26 cellular contexts compared by ENCODE assay signal in the genomic region with DNA sequence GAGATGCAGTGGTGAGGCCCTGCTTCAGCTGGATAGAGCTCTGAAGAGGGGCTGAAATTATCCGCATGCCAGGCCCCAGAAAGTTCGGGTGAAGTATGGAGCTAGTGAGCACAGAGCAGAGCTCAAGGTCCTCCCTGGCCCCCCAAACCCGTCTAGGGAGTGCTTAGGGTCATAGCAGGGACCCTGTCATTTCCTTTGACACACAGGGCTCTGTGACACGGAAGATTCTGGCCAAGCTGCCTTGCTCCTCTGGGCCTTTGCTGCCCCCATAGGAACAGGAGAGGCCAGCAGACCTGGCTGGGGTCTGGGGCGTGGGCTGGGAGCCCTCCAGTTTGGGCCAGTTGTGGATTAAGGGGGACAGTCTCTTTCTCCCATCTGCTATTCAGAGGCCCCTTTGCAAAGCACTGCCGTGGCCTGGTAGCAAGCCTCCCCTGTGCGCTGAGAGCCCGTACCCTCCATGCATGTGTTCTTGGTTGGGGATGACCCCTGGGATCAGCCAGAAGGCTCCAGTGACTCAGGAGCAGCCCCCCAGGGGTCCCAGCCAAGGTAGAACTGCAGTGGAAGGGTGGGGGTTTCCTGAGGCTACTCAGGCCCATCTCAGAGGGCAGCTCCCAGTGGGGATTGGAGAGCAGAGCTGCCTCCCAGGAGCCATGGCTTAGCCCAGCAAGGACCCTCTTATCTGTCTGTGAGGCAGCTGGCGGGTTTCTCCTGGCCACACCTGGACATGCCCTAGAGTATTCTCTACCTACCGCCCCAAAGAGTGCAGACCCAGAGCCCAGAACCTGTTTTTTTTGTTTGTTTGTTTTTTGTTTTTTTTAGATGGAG. TPM values are rescaled to one million over a fixed set of nuclear protein-coding genes. Genes with fewer than 3 reads are reported as not detected.
DNase-seq lines count a peak whose midpoint lies in the region; ATAC-seq and TF ChIP-seq lines count a peak whose summit lies in the region.
"Had no signal": no experiment of that assay in that cellular context is flagged by ENCODE, and none has a peak within 500 bp of the region (broad histone marks: within the 10 kb centered on the region; RNA-seq: fewer than 3 reads in every experiment).

No MANE protein-coding gene starts in this region.

- no peak overlapping the region for H4K8ac ChIP-seq in mesenchymal stem cell (ENCODE audit: low read length)

- no peak overlapping the region for H3K14ac ChIP-seq in mesenchymal stem cell (ENCODE audit: low read length in 2 of 2)

- no peak overlapping the region for H2BK12ac ChIP-seq in mesenchymal stem cell (ENCODE audit: low read length in 2 of 2)

- no peak overlapping the region for H3K4me3 ChIP-seq in H7 (ENCODE audit: insufficient read depth, low read depth, low read length)
- no peak overlapping the region for H3K4me3 ChIP-seq in mesenchymal stem cell (ENCODE audit: insufficient read depth in 1 of 2, low read depth in 1 of 2, low read length in 2 of 2)
- H3K4me3 ChIP-seq in prostate gland = no peak overlapping the region
- H3K4me3 ChIP-seq: adrenal gland, gastroesophageal sphincter, thyroid gland had no signal

- H3K9ac ChIP-seq in mesenchymal stem cell (ENCODE audit: low read length) = no peak overlapping the region

- peak overlapping the region; percentile 37 for H2BK15ac ChIP-seq in mesenchymal stem cell (ENCODE audit: low read depth, poor library complexity, severe bottlenecking)

- 87% methylated on average over 10 of the region's 10 CpGs for WGBS in mesenchymal stem cell
- WGBS in prostate gland = 82% methylated on average over 9 of the region's 10 CpGs

- H3K23ac ChIP-seq in mesenchymal stem cell (ENCODE audit: low read length in 2 of 2) = no peak overlapping the region

- H2AK5ac ChIP-seq in mesenchymal stem cell (ENCODE audit: low read length, severe bottlenecking) = no peak overlapping the region

- H3K4me2 ChIP-seq in mesenchymal stem cell (ENCODE audit: low read length, poor library complexity, severe bottlenecking) = no peak overlapping the region

- H3K9me3 ChIP-seq in mesenchymal stem cell (ENCODE audit: control insufficient read depth, low read length) (no peaks in the 10 kb centered on the region), prostate gland (no peaks in the 10 kb centered on the region)
- H3K9me3 ChIP-seq: adrenal gland, gastroesophageal sphincter, thyroid gland had no signal

- H3K9me3 Mint-ChIP-seq in central memory CD8-positive, alpha-beta T cell = no peaks in the 10 kb centered on the region
- H3K9me3 Mint-ChIP-seq: naive thymus-derived CD4-positive, alpha-beta T cell; stimulated activated naive CD8-positive, alpha-beta T cell treated with anti-CD3 and anti-CD28 coated beads, Interleukin-15, amount 100 ng/mL, for 72 hours had no signal

- TF ChIP-seq POLR2A in prostate gland (IDR thresholded peaks at IDR 0.05) = no peak

- no peak overlapping the region for H3K4me3 Mint-ChIP-seq in central memory CD8-positive, alpha-beta T cell
- H3K4me3 Mint-ChIP-seq: naive thymus-derived CD4-positive, alpha-beta T cell; stimulated activated naive CD8-positive, alpha-beta T cell treated with anti-CD3 and anti-CD28 coated beads, Interleukin-15, amount 100 ng/mL, for 72 hours had no signal

- H2BK120ac ChIP-seq in mesenchymal stem cell (ENCODE audit: low read depth, low read length) = no peak overlapping the region

- ATAC-seq in central memory CD8-positive, alpha-beta T cell (replicated peaks; ENCODE audit: extremely low read depth, poor library complexity, severe bottlenecking) = no peak
- no peak for ATAC-seq in HG02852 (IDR thresholded peaks at IDR 0.05; ENCODE audit: unreplicated experiment)
- ATAC-seq: gastroesophageal sphincter; naive thymus-derived CD4-positive, alpha-beta T cell; PC-3; SK-N-SH treated with all-trans-retinoic acid at 6 μM for 48 hours; stimulated activated naive CD8-positive, alpha-beta T cell treated with anti-CD3 and anti-CD28 coated beads, Interleukin-15, amount 100 ng/mL, for 72 hours had no signal

- no peaks in the 10 kb centered on the region for H3K27me3 Mint-ChIP-seq in central memory CD8-positive, alpha-beta T cell
- H3K27me3 Mint-ChIP-seq: naive thymus-derived CD4-positive, alpha-beta T cell; progenitor cell of endocrine pancreas; stimulated activated naive CD8-positive, alpha-beta T cell treated with anti-CD3 and anti-CD28 coated beads, Interleukin-15, amount 100 ng/mL, for 72 hours had no signal

- H3K4me1 ChIP-seq in mesenchymal stem cell (ENCODE audit: control insufficient read depth, insufficient read depth, low read depth, low read length) (peaks cover 2% of the 10 kb centered on the region), prostate gland (replicated peaks) (no peaks in the 10 kb centered on the region)
- H3K4me1 ChIP-seq: gastroesophageal sphincter, thyroid gland had no signal

- no peak overlapping the region for H2AFZ ChIP-seq in mesenchymal stem cell (ENCODE audit: low read depth, low read length)

- no peaks in the 10 kb centered on the region for H3K27me3 ChIP-seq in H7 (ENCODE audit: control insufficient read depth, insufficient read depth, low read length)
- no peaks in the 10 kb centered on the region for H3K27me3 ChIP-seq in mesenchymal stem cell (ENCODE audit: control insufficient read depth in 1 of 2, insufficient read depth in 1 of 2, low read length in 2 of 2)
- no peaks in the 10 kb centered on the region for H3K27me3 ChIP-seq in prostate gland (replicated peaks; ENCODE audit: insufficient read depth)
- H3K27me3 ChIP-seq: adrenal gland, gastroesophageal sphincter, thyroid gland had no signal

- no peak overlapping the region for H3K4ac ChIP-seq in mesenchymal stem cell (ENCODE audit: low read depth in 1 of 2, low read length in 2 of 2)

- no peak overlapping the region for H3K18ac ChIP-seq in mesenchymal stem cell (ENCODE audit: low read depth in 1 of 2, low read length in 2 of 2)

- no peak overlapping the region for H4K91ac ChIP-seq in mesenchymal stem cell (ENCODE audit: low read length)

- intact Hi-C loops in prostate gland (cut with DNase I) = no loop called here

- TF ChIP-seq CTCF in prostate gland (IDR thresholded peaks at IDR 0.05) = no peak

- DNase-seq in GM03348 (ENCODE audit: low spot score) = peak; percentile 1
- peak; percentile 53 for DNase-seq in H7
- DNase-seq in central memory CD8-positive, alpha-beta T cell (ENCODE audit: low spot score in 2 of 2) = peak in 1 of 2 donors; percentile 9
- no peak for DNase-seq in mesenchymal stem cell
- DNase-seq in SKM-1 treated with dmso at 0.1 percent for 144 hours (lab: John Stamatoyannopoulos, UW; ENCODE audit: unreplicated experiment) = no peak
- no peak for DNase-seq in prostate gland (ENCODE audit: low spot score)
- DNase-seq: ACHN; activated CD4-positive, CD25-positive, alpha-beta regulatory T cell treated with anti-CD3 and anti-CD28 coated beads, Interleukin-2, amount 50 U/mL, for 72 hours; activated naive CD4-positive, alpha-beta T cell treated with Interleukin-2 at 50 U/mL for 16 hours; cerebellar nuclear complex; DMS 273 treated with DMSO at 0.1 percent for 48 hours; MM.1S; naive thymus-derived CD4-positive, alpha-beta T cell; NCI-H2029; NCI-H526 treated with DMSO at 0.1 percent for 48 hours; PC-3; Right ventricle myocardium superior; stimulated activated CD8-positive, alpha-beta memory T cell treated with anti-CD3 and anti-CD28 coated beads, Interleukin-4, amount 100 ng/mL, for 48 hours; stimulated activated naive CD8-positive, alpha-beta T cell treated with anti-CD3 and anti-CD28 coated beads, Interleukin-15, amount 100 ng/mL, for 72 hours; T-helper 2 cell; thyroid gland had no signal

- H2BK5ac ChIP-seq in mesenchymal stem cell (ENCODE audit: low read depth, low read length, poor library complexity, severe bottlenecking) = no peak overlapping the region

- H3K79me1 ChIP-seq in mesenchymal stem cell (replicated peaks; ENCODE audit: low read length, poor library complexity, severe bottlenecking) = peaks cover 7% of the 10 kb centered on the region

- H3K27ac Mint-ChIP-seq in central memory CD8-positive, alpha-beta T cell (ENCODE audit: low read depth) = peak overlapping the region; percentile 41
- H3K27ac Mint-ChIP-seq: progenitor cell of endocrine pancreas had no signal

- peaks cover 2% of the 10 kb centered on the region; the same call in 1 of the 2 replicates for H3K36me3 ChIP-seq in H7 (replicated peaks; ENCODE audit: control insufficient read depth, insufficient read depth, low read length)
- peaks cover 53 to 78% of the 10 kb centered on the region in 2 experiments for H3K36me3 ChIP-seq in mesenchymal stem cell (ENCODE audit: control insufficient read depth in 1 of 2, insufficient read depth in 2 of 2, low read depth in 1 of 2, low read length in 2 of 2)
- H3K36me3 ChIP-seq in prostate gland = peaks cover 0 to 7% of the 10 kb centered on the region in 2 donors
- H3K36me3 ChIP-seq: thyroid gland had no signal

- peaks cover 4% of the 10 kb centered on the region for H3K4me1 Mint-ChIP-seq in central memory CD8-positive, alpha-beta T cell
- H3K4me1 Mint-ChIP-seq: stimulated activated naive CD8-positive, alpha-beta T cell treated with anti-CD3 and anti-CD28 coated beads, Interleukin-15, amount 100 ng/mL, for 72 hours had no signal

- peaks cover 40% of the 10 kb centered on the region for H3K36me3 Mint-ChIP-seq in central memory CD8-positive, alpha-beta T cell (ENCODE audit: insufficient read depth)

- H3K27ac ChIP-seq in mesenchymal stem cell (ENCODE audit: low read length, poor library complexity, severe bottlenecking) = no peak overlapping the region
- no peak overlapping the region for H3K27ac ChIP-seq in prostate gland
- H3K27ac ChIP-seq: adrenal gland, gastroesophageal sphincter, thyroid gland had no signal

RNA-seq across cellular contexts. Expression of a gene that starts 42.3 kb away (rescaled TPM):
- total RNA-seq in H7 (2014; rRNA removed; shearing (Covaris generic)) = 21.8 and 27.6 TPM in 2 replicates
- polyA plus RNA-seq in mesenchymal stem cell (2013, experiment 1 of 2) = 22.6 TPM
- polyA plus RNA-seq in mesenchymal stem cell (2013, experiment 2 of 2) = 23.1 TPM
- 10 to 100 TPM; 52.9 to 66.2 TPM for total RNA-seq in prostate gland

RNA-seq across cellular contexts. Expression of a gene that starts 43.6 kb away (rescaled TPM):
- 2.2 and 3.8 TPM in 2 replicates for total RNA-seq in H7 (2014; rRNA removed; shearing (Covaris generic))
- 19.4 TPM for polyA plus RNA-seq in mesenchymal stem cell (2013, experiment 1 of 2)
- 19.7 TPM for polyA plus RNA-seq in mesenchymal stem cell (2013, experiment 2 of 2)
- total RNA-seq in prostate gland = 10 to 100 TPM; 20.0 to 22.1 TPM

Comparison
In these comparisons a context has a peak if more than half of its experiments do, and no peak if none do; other contexts are left out.
1. DNase-seq: peak in GM03348 (single experiment) and H7 (single experiment); none in mesenchymal stem cell (single experiment), SKM-1 treated with dmso at 0.1 percent for 144 hours (single experiment) and prostate gland (single experiment).